ENCODE assay signal across 1 cellular context in the genomic region with DNA sequence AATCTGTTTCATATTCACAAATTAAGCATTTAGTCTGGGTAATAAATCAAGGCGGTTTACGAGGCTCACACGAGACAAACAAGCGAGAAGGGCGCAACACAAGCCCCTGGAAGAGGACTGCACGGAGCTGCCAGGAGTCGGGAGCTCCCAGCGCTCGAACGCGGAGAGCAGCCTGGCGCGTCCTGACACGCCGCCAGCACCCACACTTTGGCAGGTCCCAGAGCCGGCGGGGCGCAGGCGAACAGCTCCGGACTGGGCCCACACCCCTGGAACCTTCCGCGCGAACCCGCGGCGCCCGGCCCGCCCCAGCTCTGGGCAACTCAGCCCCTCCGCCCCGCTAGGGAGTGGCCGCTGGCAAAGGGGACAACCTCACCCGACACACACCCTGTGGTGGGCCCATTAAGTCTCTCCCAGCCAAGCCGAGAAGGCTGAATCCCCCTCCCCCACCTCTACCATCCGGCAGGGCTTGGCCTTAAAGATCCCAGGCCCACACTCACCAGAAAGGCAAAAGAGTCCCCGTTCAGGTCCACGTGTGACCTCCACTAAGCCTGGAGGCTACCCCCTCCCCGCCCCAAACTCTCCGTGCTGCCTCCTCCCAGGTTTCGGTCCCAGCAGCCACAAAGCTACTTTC.
TF ChIP-seq lines count a peak whose summit lies in the region.

No MANE protein-coding gene starts in this region.

TF ChIP-seq in HCT116, 20 proteins besides CTCF, POLR2A, EP300 and RAD21 (continued from another document):
- TF ChIP-seq ZBTB33 (IDR thresholded peaks at IDR 0.05; ENCODE audit: extremely low read depth, insufficient replicate concordance, low read length) (no peak), SP1 (IDR thresholded peaks at IDR 0.05; ENCODE audit: low read depth) (no peak), ZNF274 (IDR thresholded peaks at IDR 0.05; ENCODE audit: low read depth, low read length) (no peak), SIN3A (IDR thresholded peaks at IDR 0.05; ENCODE audit: low read depth) (no peak), CEBPB (IDR thresholded peaks at IDR 0.05; ENCODE audit: low read depth) (no peak), REST (IDR thresholded peaks at IDR 0.05; ENCODE audit: low read depth) (no peak), EGR1 (IDR thresholded peaks at IDR 0.05; ENCODE audit: low read depth) (no peak)
TF ChIP-seq in HCT116: peak in this region for 0.
